ENCODE assay signal across 1 cellular context in genomic region chr6:159522877-159523547, GRCh38.
TF ChIP-seq lines count a peak whose summit lies in the region.

No MANE protein-coding gene starts in this region.

TF ChIP-seq in HepG2, 621 proteins besides CTCF, POLR2A, EP300 and RAD21 (continued from another document):
- no peak for TF ChIP-seq ZNF432 (CRISPR knock-in tag; IDR thresholded peaks at IDR 0.05; ENCODE audit: borderline replicate concordance)
- TF ChIP-seq TRIM22 (IDR thresholded peaks at IDR 0.05) = peak; percentile 43; the same call in 1 of the 2 replicates
- TF ChIP-seq BCLAF1 (IDR thresholded peaks at IDR 0.05) = no peak
TF ChIP-seq in HepG2: peak in this region for 5.
